Comparison of ENCODE assay signal across 1 cellular context in genomic region chr17:50361561-50362480, GRCh38.
TF ChIP-seq lines count a peak whose summit lies in the region.

No MANE protein-coding gene starts in this region.

TF ChIP-seq in K562, 482 proteins besides CTCF, POLR2A, EP300 and RAD21 (continued from another document and continues in another):
- peak; percentile 89; the same call in 1 of the 2 replicates for TF ChIP-seq HDAC2 (IDR thresholded peaks at IDR 0.05)
- TF ChIP-seq ZNF280A (IDR thresholded peaks at IDR 0.05; ENCODE audit: low read depth, partially characterized antibody) = no peak
- TF ChIP-seq CHD1 (IDR thresholded peaks at IDR 0.05; ENCODE audit: low read length) = no peak
- 0 out of 2 replicates have a peak, but pooled peaks have one; percentile 24 for TF ChIP-seq HLTF (IDR thresholded peaks at IDR 0.05)
- TF ChIP-seq NONO (IDR thresholded peaks at IDR 0.05; ENCODE audit: low read depth in 2 of 2, low read length in 1 of 2) = no peak
- TF ChIP-seq PURB (CRISPR knock-in tag; IDR thresholded peaks at IDR 0.05; ENCODE audit: low read depth) = no peak
- no peak for TF ChIP-seq RBBP5 (IDR thresholded peaks at IDR 0.05; ENCODE audit: borderline replicate concordance, insufficient read depth, low read length, poor library complexity, severe bottlenecking)
- TF ChIP-seq RUNX1 (IDR thresholded peaks at IDR 0.05; ENCODE audit: low read depth) = no peak
- no peak for TF ChIP-seq RB1 (IDR thresholded peaks at IDR 0.05; ENCODE audit: low read depth)
- no peak for TF ChIP-seq CBX5 (IDR thresholded peaks at IDR 0.05; ENCODE audit: borderline replicate concordance, low read depth)
- TF ChIP-seq TEAD1 (CRISPR knock-in tag; IDR thresholded peaks at IDR 0.05) = peak; percentile 33 to 97; a peak in 2 of 4 replicates
- TF ChIP-seq ZMIZ1 (IDR thresholded peaks at IDR 0.05; ENCODE audit: low read depth in 2 of 2, low read length in 2 of 2) = peak in 1 of 2 experiments; percentile 76; a peak in 2 of 4 replicates
- no peak for TF ChIP-seq CEBPZ (IDR thresholded peaks at IDR 0.05; ENCODE audit: borderline replicate concordance, low read depth, low read length)
- TF ChIP-seq ETV5 (CRISPR knock-in tag; IDR thresholded peaks at IDR 0.05; ENCODE audit: low read depth) = no peak
- TF ChIP-seq ZNF644 (tag; IDR thresholded peaks at IDR 0.05; ENCODE audit: low read depth) = no peak
- no peak for TF ChIP-seq ZNF239 (CRISPR knock-in tag; IDR thresholded peaks at IDR 0.05)
- TF ChIP-seq ZNF274 (IDR thresholded peaks at IDR 0.05; ENCODE audit: borderline replicate concordance, low read depth, low read length) = no peak
- no peak for TF ChIP-seq NCOA2 (IDR thresholded peaks at IDR 0.05; ENCODE audit: partially characterized antibody in 2 of 2)
- TF ChIP-seq, protein P1, sequence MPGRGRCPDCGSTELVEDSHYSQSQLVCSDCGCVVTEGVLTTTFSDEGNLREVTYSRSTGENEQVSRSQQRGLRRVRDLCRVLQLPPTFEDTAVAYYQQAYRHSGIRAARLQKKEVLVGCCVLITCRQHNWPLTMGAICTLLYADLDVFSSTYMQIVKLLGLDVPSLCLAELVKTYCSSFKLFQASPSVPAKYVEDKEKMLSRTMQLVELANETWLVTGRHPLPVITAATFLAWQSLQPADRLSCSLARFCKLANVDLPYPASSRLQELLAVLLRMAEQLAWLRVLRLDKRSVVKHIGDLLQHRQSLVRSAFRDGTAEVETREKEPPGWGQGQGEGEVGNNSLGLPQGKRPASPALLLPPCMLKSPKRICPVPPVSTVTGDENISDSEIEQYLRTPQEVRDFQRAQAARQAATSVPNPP (IDR thresholded peaks at IDR 0.05; ENCODE audit: borderline replicate concordance, insufficient read depth, insufficient read length) = no peak
- no peak for TF ChIP-seq BRCA1 (IDR thresholded peaks at IDR 0.05)
- no peak for TF ChIP-seq BRCA1 (CRISPR knock-in tag; IDR thresholded peaks at IDR 0.05)
- no peak for TF ChIP-seq TAF1 (IDR thresholded peaks at IDR 0.05; ENCODE audit: control insufficient read depth, extremely low read depth, insufficient read depth, low read length, severe bottlenecking)
- no peak for TF ChIP-seq GTF2E2 (tag; IDR thresholded peaks at IDR 0.05)
- no peak for TF ChIP-seq HNRNPH1 (optimal IDR thresholded peaks at IDR 0.05; ENCODE audit: low read depth, low read length)
- no peak for TF ChIP-seq CBX1 (IDR thresholded peaks at IDR 0.05; ENCODE audit: low read depth)
- no peak for TF ChIP-seq FOXJ3 (CRISPR knock-in tag; IDR thresholded peaks at IDR 0.05)
- no peak for TF ChIP-seq ZNF24 (IDR thresholded peaks at IDR 0.05)
- no peak for TF ChIP-seq ETV1 (tag; conservative IDR thresholded peaks at IDR 0.05; ENCODE audit: low read depth)
- TF ChIP-seq, protein P2, sequence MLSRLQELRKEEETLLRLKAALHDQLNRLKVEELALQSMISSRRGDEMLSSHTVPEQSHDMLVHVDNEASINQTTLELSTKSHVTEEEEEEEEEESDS (CRISPR knock-in tag; IDR thresholded peaks at IDR 0.05) = no peak
- TF ChIP-seq MEF2D (tag; conservative IDR thresholded peaks at IDR 0.05; ENCODE audit: low read depth) = no peak
- no peak for TF ChIP-seq MECOM (CRISPR knock-in tag; IDR thresholded peaks at IDR 0.05)
- no peak for TF ChIP-seq NFE2L1 (tag; IDR thresholded peaks at IDR 0.05; ENCODE audit: borderline replicate concordance, low read depth)
- TF ChIP-seq ZBTB7A (IDR thresholded peaks at IDR 0.05; ENCODE audit: borderline replicate concordance, control insufficient read depth, low read depth, low read length) = no peak
- peak; percentile 34 for TF ChIP-seq E2F8 (IDR thresholded peaks at IDR 0.05; ENCODE audit: low read depth, partially characterized antibody)
- TF ChIP-seq STAT5A (IDR thresholded peaks at IDR 0.05; ENCODE audit: borderline replicate concordance, low read length) = peak; percentile 63; the same call in 1 of the 2 replicates
- TF ChIP-seq ZNF175 (CRISPR knock-in tag; IDR thresholded peaks at IDR 0.05; ENCODE audit: low read depth) = no peak
- no peak for TF ChIP-seq MIER1 (IDR thresholded peaks at IDR 0.05; ENCODE audit: low read depth)
- peak; percentile 84 for TF ChIP-seq PML (IDR thresholded peaks at IDR 0.05; ENCODE audit: low read length)
- TF ChIP-seq GTF3C2 (IDR thresholded peaks at IDR 0.05; ENCODE audit: borderline replicate concordance, extremely low read depth, insufficient read length) = no peak
- 0 out of 2 replicates have a peak, but pooled peaks have one; percentile 62 for TF ChIP-seq MTA3 (IDR thresholded peaks at IDR 0.05; ENCODE audit: borderline replicate concordance)
- no peak for TF ChIP-seq SMARCA5 (IDR thresholded peaks at IDR 0.05)
- TF ChIP-seq GTF2B (IDR thresholded peaks at IDR 0.05; ENCODE audit: extremely low read depth, insufficient read length) = no peak
- no peak for TF ChIP-seq HES1 (IDR thresholded peaks at IDR 0.05; ENCODE audit: low read depth)
- TF ChIP-seq FOXA3 (CRISPR knock-in tag; conservative IDR thresholded peaks at IDR 0.05 in 1 of 2, IDR thresholded peaks at IDR 0.05 in 1 of 2) = 0 out of 4 replicates have a peak, but pooled peaks of 1 of the 2 experiments have one; percentile 3
